Comparison of ENCODE assay signal across 9 cellular contexts in genomic region chr22:49838771-49839717, GRCh38.
A peak's percentile ranks its signal among the peaks of the same experiment; 100 is the strongest.
DNase-seq lines count a peak whose midpoint lies in the region; ATAC-seq lines count a peak whose summit lies in the region.
"Had no signal": no experiment of that assay in that cellular context is flagged by ENCODE, and none has a peak within 500 bp of the region (broad histone marks: within the 10 kb centered on the region; RNA-seq: fewer than 3 reads in every experiment).

No MANE protein-coding gene starts in this region.

- ATAC-seq in HG03432 (IDR thresholded peaks at IDR 0.05; ENCODE audit: unreplicated experiment) = peak; percentile 75
- no peak for ATAC-seq in HG02970 (IDR thresholded peaks at IDR 0.05; ENCODE audit: low FRiP score, unreplicated experiment)
- ATAC-seq: heart left ventricle had no signal

- DNase-seq in activated CD8-positive, alpha-beta memory T cell treated with anti-CD3 and anti-CD28 coated beads for 4 hours (ENCODE audit: low read depth in 2 of 2) = peak; percentile 69 to 88
- DNase-seq in iPS-NIHi11 (ENCODE audit: low spot score) (peak; percentile 63), NCI-H2107 treated with DMSO at 0.1 percent for 48 hours (lab: John Stamatoyannopoulos, UW; ENCODE audit: unreplicated experiment) (no peak), D341Med (ENCODE audit: low spot score) (no peak), DMS153 treated with DMSO at 0.1 percent for 48 hours (lab: John Stamatoyannopoulos, UW; ENCODE audit: unreplicated experiment) (no peak)
- peak; percentile 89 for DNase-seq in stimulated activated CD8-positive, alpha-beta memory T cell treated with anti-CD3 and anti-CD28 coated beads, Interleukin-4, amount 100 ng/mL, for 48 hours

Comparison
In these comparisons a context has a peak if more than half of its experiments do, and no peak if none do; other contexts are left out.
1. DNase-seq: peak in activated CD8-positive, alpha-beta memory T cell treated with anti-CD3 and anti-CD28 coated beads for 4 hours (2 of 2), iPS-NIHi11 (single experiment) and stimulated activated CD8-positive, alpha-beta memory T cell treated with anti-CD3 and anti-CD28 coated beads, Interleukin-4, amount 100 ng/mL, for 48 hours (single experiment); none in NCI-H2107 treated with DMSO at 0.1 percent for 48 hours (single experiment), D341Med (single experiment) and DMS153 treated with DMSO at 0.1 percent for 48 hours (single experiment).